In genomic region chr2:234044157-234044556, GRCh38 we compare ENCODE assay signal across 17 cellular contexts. TPM values are rescaled to one million over a fixed set of nuclear protein-coding genes. Genes with fewer than 3 reads are reported as not detected.
DNase-seq lines count a peak whose midpoint lies in the region; ATAC-seq and TF ChIP-seq lines count a peak whose summit lies in the region.
"Had no signal": no experiment of that assay in that cellular context is flagged by ENCODE, and none has a peak within 500 bp of the region (broad histone marks: within the 10 kb centered on the region; RNA-seq: fewer than 3 reads in every experiment).

No MANE protein-coding gene starts in this region.

- H3K9me3 ChIP-seq in adipocyte (ENCODE audit: control insufficient read depth, low read length): no peaks in the 10 kb centered on the region
- H3K9me3 ChIP-seq: esophagus muscularis mucosa, pancreas had no signal

- H3K9me3 Mint-ChIP-seq in HFFc6: no peaks in the 10 kb centered on the region

- H3K9ac ChIP-seq in adipocyte (ENCODE audit: low read length): no peak overlapping the region

- peaks cover 9% of the 10 kb centered on the region for H3K4me1 Mint-ChIP-seq in HFFc6 (ENCODE audit: low read depth)
- H3K4me1 Mint-ChIP-seq: activated CD4-positive, alpha-beta memory T cell treated with anti-CD3 and anti-CD28 coated beads, Interleukin-2, amount 10 ng/mL, durations not matched to agents 7 days and 5 days had no signal

- DNase-seq in ACHN: peak; percentile 84
- peak; percentile 63 for DNase-seq in HFFc6
- peak; percentile 51 for DNase-seq in adipocyte (ENCODE audit: low read depth)
- DNase-seq in foreskin fibroblast: peak; percentile 70 to 87
- DNase-seq in NCI-H2196 (lab: John Stamatoyannopoulos, UW; ENCODE audit: unreplicated experiment): no peak
- no peak for DNase-seq in central memory CD4-positive, alpha-beta T cell
- DNase-seq in T-helper 9 cell: no peak
- DNase-seq: activated CD4-positive, alpha-beta memory T cell treated with anti-CD3 and anti-CD28 coated beads, Interleukin-2, amount 10 ng/mL, durations not matched to agents 7 days and 5 days; AML-193; DMS79; NCI-H2081; pancreas; stimulated activated CD4-positive, alpha-beta T cell treated with anti-CD3 and anti-CD28 coated beads, Interleukin-12 subunit alpha, Interleukin-12 subunit beta, amount 100 ng/mL, for 4 hours had no signal

- no peaks in the 10 kb centered on the region for H3K4me1 ChIP-seq in adipocyte (ENCODE audit: control insufficient read depth, insufficient read depth, low read length)
- H3K4me1 ChIP-seq: esophagus muscularis mucosa, pancreas had no signal

- no peak overlapping the region for H3K4me3 Mint-ChIP-seq in HFFc6
- H3K4me3 Mint-ChIP-seq: activated CD4-positive, alpha-beta memory T cell treated with anti-CD3 and anti-CD28 coated beads, Interleukin-2, amount 10 ng/mL, durations not matched to agents 7 days and 5 days had no signal

- TF ChIP-seq CTCF in HFFc6 (IDR thresholded peaks at IDR 0.05): no peak
- no peak for TF ChIP-seq CTCF in foreskin fibroblast (IDR thresholded peaks at IDR 0.05; ENCODE audit: low read depth, low read length)

- no peak overlapping the region for H3K27ac Mint-ChIP-seq in HFFc6
- H3K27ac Mint-ChIP-seq: activated CD4-positive, alpha-beta memory T cell treated with anti-CD3 and anti-CD28 coated beads, Interleukin-2, amount 10 ng/mL, durations not matched to agents 7 days and 5 days had no signal

- H3K27me3 Mint-ChIP-seq in HFFc6 (ENCODE audit: insufficient read depth): peaks cover 2% of the 10 kb centered on the region; the same call in 1 of the 2 replicates

- in situ Hi-C loops in ACHN (cut with HindIII; ENCODE audit: low pct_ligation_motif_present, low pct_unique_long_range_greater_than_20kb, low sequenced_read_pairs): no loop called here

- ATAC-seq in GM21360 (IDR thresholded peaks at IDR 0.05; ENCODE audit: unreplicated experiment): no peak

- H3K36me3 Mint-ChIP-seq in HFFc6 (ENCODE audit: low read depth): no peaks in the 10 kb centered on the region

- H3K27me3 ChIP-seq in adipocyte (replicated peaks; ENCODE audit: control insufficient read depth, insufficient read depth, low read length): no peaks in the 10 kb centered on the region
- H3K27me3 ChIP-seq: esophagus muscularis mucosa, pancreas had no signal

- H3K36me3 ChIP-seq in adipocyte (ENCODE audit: control insufficient read depth, insufficient read depth, low read length, severe bottlenecking): no peaks in the 10 kb centered on the region
- H3K36me3 ChIP-seq: esophagus muscularis mucosa, pancreas had no signal

- no peak overlapping the region for H3K4me3 ChIP-seq in adipocyte (ENCODE audit: low read length)
- no peak overlapping the region for H3K4me3 ChIP-seq in foreskin fibroblast (ENCODE audit: low read depth in 1 of 2, low read length in 2 of 2)
- H3K4me3 ChIP-seq: esophagus muscularis mucosa, pancreas had no signal

RNA-seq across cellular contexts. Expression of gene SPP2, which starts 6.3 kb away (rescaled TPM):
- not detected for total RNA-seq in HFFc6 (2021; fragmentation: NEBNext Ultra II Directional; extraction: Animal tissue kit (Norgen Biotek cat#: 25700))
- total RNA-seq: activated CD4-positive, alpha-beta memory T cell treated with anti-CD3 and anti-CD28 coated beads, Interleukin-2, amount 10 ng/mL, durations not matched to agents 7 days and 5 days; esophagus muscularis mucosa; mononuclear cell; pancreas; temporal lobe had no signal

Comparison
In these comparisons a context has a peak if more than half of its experiments do, and no peak if none do; other contexts are left out.
1. DNase-seq: peak in ACHN (single experiment), HFFc6 (single experiment), adipocyte (single experiment) and foreskin fibroblast (2 of 2); none in NCI-H2196 (single experiment), central memory CD4-positive, alpha-beta T cell (single experiment) and T-helper 9 cell (single experiment).